Comparison of ENCODE assay signal across 14 cellular contexts in the genomic region with DNA sequence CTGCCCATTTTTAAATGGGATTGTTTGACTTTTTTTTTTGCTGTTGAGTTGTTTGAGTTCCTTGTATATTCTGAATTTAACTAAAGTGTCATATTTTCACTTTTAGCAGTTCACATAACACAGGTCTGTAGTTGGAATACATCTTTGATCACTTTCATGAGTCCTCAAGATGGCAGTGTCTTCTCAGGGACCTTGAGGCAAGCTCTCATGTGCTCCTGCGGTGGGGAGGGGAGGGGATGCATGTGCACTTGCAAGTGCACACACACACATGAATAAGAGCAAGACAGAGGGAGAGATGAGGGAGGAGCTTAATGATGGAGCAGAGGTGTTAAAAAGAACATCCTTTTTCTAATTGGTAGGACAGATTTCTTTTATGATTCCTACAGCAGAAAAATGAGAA.
DNase-seq lines count a peak whose midpoint lies in the region; ATAC-seq and TF ChIP-seq lines count a peak whose summit lies in the region.
"Had no signal": no experiment of that assay in that cellular context is flagged by ENCODE, and none has a peak within 500 bp of the region (broad histone marks: within the 10 kb centered on the region; RNA-seq: fewer than 3 reads in every experiment).

No MANE protein-coding gene starts in this region.

- H2AFZ ChIP-seq in GM23338: 0 out of 2 replicates have a peak overlapping the region, but pooled peaks have one; percentile 9

- no peaks in the 10 kb centered on the region for H3K9me3 Mint-ChIP-seq in GM23338
- no peaks in the 10 kb centered on the region for H3K9me3 Mint-ChIP-seq in activated CD4-positive, alpha-beta T cell treated with anti-CD3 and anti-CD28 coated beads, Interleukin-2, amount 10 ng/mL, durations not matched to agents 24 days and 14 days

- H3K9me3 ChIP-seq in colonic mucosa: no peaks in the 10 kb centered on the region
- H3K9me3 ChIP-seq: breast epithelium, uterus had no signal

- H3K4me2 ChIP-seq in GM23338: no peak overlapping the region
- H3K4me2 ChIP-seq: smooth muscle cell had no signal

- H3K9ac ChIP-seq in colonic mucosa (ENCODE audit: low read depth in 2 of 2, low read length in 2 of 2): no peak overlapping the region

- H3K27me3 ChIP-seq in GM23338 (ENCODE audit: insufficient read depth) (no peaks in the 10 kb centered on the region), colonic mucosa (no peaks in the 10 kb centered on the region)
- H3K27me3 ChIP-seq: breast epithelium, uterus had no signal

- DNase-seq in GM23338 (ENCODE audit: low spot score) (no peak), colonic mucosa (no peak), NCI-H2081 treated with DMSO at 0.1 percent for 48 hours (lab: John Stamatoyannopoulos, UW) (no peak), dermis blood vessel endothelial cell (no peak)
- DNase-seq in activated CD4-positive, alpha-beta T cell treated with anti-CD3 and anti-CD28 coated beads, Interleukin-2, amount 10 ng/mL, durations not matched to agents 24 days and 14 days: peak; percentile 83
- DNase-seq in activated effector memory CD4-positive, alpha-beta T cell treated with anti-CD3 and anti-CD28 coated beads, Interleukin-2, amount 50 U/mL, for 16 hours: peak; percentile 75
- peak; percentile 68 for DNase-seq in stimulated activated CD4-positive, alpha-beta T cell treated with anti-CD3 and anti-CD28 coated beads, Interleukin-1b, Interleukin-23, amount 100 ng/mL, for 48 hours
- DNase-seq: DMS79, midbrain, NCI-H2171, uterus had no signal

- no peaks in the 10 kb centered on the region for H3F3A ChIP-seq in GM23338 (replicated peaks; ENCODE audit: low read depth)

- TF ChIP-seq CTCF in GM23338 (conservative IDR thresholded peaks at IDR 0.05; ENCODE audit: low read depth in 2 of 2) (no peak), colonic mucosa (IDR thresholded peaks at IDR 0.05) (no peak)

- no peaks in the 10 kb centered on the region for H3K4me1 Mint-ChIP-seq in GM23338
- H3K4me1 Mint-ChIP-seq in activated CD4-positive, alpha-beta T cell treated with anti-CD3 and anti-CD28 coated beads, Interleukin-2, amount 10 ng/mL, durations not matched to agents 24 days and 14 days: peaks cover 20% of the 10 kb centered on the region

- ATAC-seq in GM23338: no peak
- ATAC-seq in HG03025 (IDR thresholded peaks at IDR 0.05; ENCODE audit: low FRiP score, unreplicated experiment): no peak

- H3K27ac ChIP-seq in GM23338 (ENCODE audit: low read depth) (no peak overlapping the region), colonic mucosa (no peak overlapping the region)
- H3K27ac ChIP-seq: breast epithelium, uterus had no signal

- H3K36me3 ChIP-seq in GM23338 (ENCODE audit: insufficient read depth) (no peaks in the 10 kb centered on the region), colonic mucosa (no peaks in the 10 kb centered on the region)
- H3K36me3 ChIP-seq: breast epithelium, uterus had no signal

- H3K79me2 ChIP-seq in GM23338 (replicated peaks; ENCODE audit: insufficient read depth): no peaks in the 10 kb centered on the region

- intact Hi-C loops in activated CD4-positive, alpha-beta T cell treated with anti-CD3 and anti-CD28 coated beads, Interleukin-2, amount 10 ng/mL, durations not matched to agents 24 days and 14 days (cut with micrococcal nuclease): no loop called here
- intact Hi-C loops in colonic mucosa (cut with DNase I): no loop called here

- H3K9me2 ChIP-seq in GM23338 (ENCODE audit: insufficient read depth): no peaks in the 10 kb centered on the region; the same call in 1 of the 2 replicates

- no peaks in the 10 kb centered on the region for H4K20me1 ChIP-seq in GM23338 (replicated peaks; ENCODE audit: insufficient read depth)

- no peaks in the 10 kb centered on the region for H3K36me3 Mint-ChIP-seq in GM23338 (ENCODE audit: low read depth)
- no peaks in the 10 kb centered on the region for H3K36me3 Mint-ChIP-seq in activated CD4-positive, alpha-beta T cell treated with anti-CD3 and anti-CD28 coated beads, Interleukin-2, amount 10 ng/mL, durations not matched to agents 24 days and 14 days (ENCODE audit: low read depth)

- no peak overlapping the region for H3K27ac Mint-ChIP-seq in GM23338
- H3K27ac Mint-ChIP-seq in activated CD4-positive, alpha-beta T cell treated with anti-CD3 and anti-CD28 coated beads, Interleukin-2, amount 10 ng/mL, durations not matched to agents 24 days and 14 days: peak overlapping the region; percentile 73

- H3K4me3 Mint-ChIP-seq in GM23338: no peak overlapping the region
- peak overlapping the region; percentile 40 for H3K4me3 Mint-ChIP-seq in activated CD4-positive, alpha-beta T cell treated with anti-CD3 and anti-CD28 coated beads, Interleukin-2, amount 10 ng/mL, durations not matched to agents 24 days and 14 days

- no peaks in the 10 kb centered on the region for H3K27me3 Mint-ChIP-seq in GM23338 (ENCODE audit: insufficient read depth, low read depth, poor library complexity)
- H3K27me3 Mint-ChIP-seq in activated CD4-positive, alpha-beta T cell treated with anti-CD3 and anti-CD28 coated beads, Interleukin-2, amount 10 ng/mL, durations not matched to agents 24 days and 14 days: peaks cover 8% of the 10 kb centered on the region

- H3K4me1 ChIP-seq in GM23338 (ENCODE audit: insufficient read depth) (no peaks in the 10 kb centered on the region), colonic mucosa (no peaks in the 10 kb centered on the region)
- H3K4me1 ChIP-seq: breast epithelium, uterus had no signal

- no peak overlapping the region for H3K4me3 ChIP-seq in GM23338
- no peak overlapping the region for H3K4me3 ChIP-seq in colonic mucosa
- H3K4me3 ChIP-seq: breast epithelium, smooth muscle cell, uterus had no signal

TF ChIP-seq in GM23338, 12 proteins besides CTCF, POLR2A, EP300 and RAD21 (continues in another document):
- TF ChIP-seq ZNF114 (CRISPR knock-in tag; IDR thresholded peaks at IDR 0.05) (no peak), STAT1 (IDR thresholded peaks at IDR 0.05; ENCODE audit: unreplicated experiment) (no peak), ZNF331 (CRISPR knock-in tag; IDR thresholded peaks at IDR 0.05; ENCODE audit: low read depth) (no peak), EZH2phosphoT487 (IDR thresholded peaks at IDR 0.05; ENCODE audit: unreplicated experiment) (no peak), NANOG (IDR thresholded peaks at IDR 0.05; ENCODE audit: borderline replicate concordance) (no peak), EZH2 (IDR thresholded peaks at IDR 0.05; ENCODE audit: low read depth, unreplicated experiment) (no peak), JUNB (IDR thresholded peaks at IDR 0.05; ENCODE audit: unreplicated experiment) (no peak), CREB1 (CRISPR knock-in tag; IDR thresholded peaks at IDR 0.05; ENCODE audit: low read depth) (no peak)
- TF ChIP-seq, protein P1, sequence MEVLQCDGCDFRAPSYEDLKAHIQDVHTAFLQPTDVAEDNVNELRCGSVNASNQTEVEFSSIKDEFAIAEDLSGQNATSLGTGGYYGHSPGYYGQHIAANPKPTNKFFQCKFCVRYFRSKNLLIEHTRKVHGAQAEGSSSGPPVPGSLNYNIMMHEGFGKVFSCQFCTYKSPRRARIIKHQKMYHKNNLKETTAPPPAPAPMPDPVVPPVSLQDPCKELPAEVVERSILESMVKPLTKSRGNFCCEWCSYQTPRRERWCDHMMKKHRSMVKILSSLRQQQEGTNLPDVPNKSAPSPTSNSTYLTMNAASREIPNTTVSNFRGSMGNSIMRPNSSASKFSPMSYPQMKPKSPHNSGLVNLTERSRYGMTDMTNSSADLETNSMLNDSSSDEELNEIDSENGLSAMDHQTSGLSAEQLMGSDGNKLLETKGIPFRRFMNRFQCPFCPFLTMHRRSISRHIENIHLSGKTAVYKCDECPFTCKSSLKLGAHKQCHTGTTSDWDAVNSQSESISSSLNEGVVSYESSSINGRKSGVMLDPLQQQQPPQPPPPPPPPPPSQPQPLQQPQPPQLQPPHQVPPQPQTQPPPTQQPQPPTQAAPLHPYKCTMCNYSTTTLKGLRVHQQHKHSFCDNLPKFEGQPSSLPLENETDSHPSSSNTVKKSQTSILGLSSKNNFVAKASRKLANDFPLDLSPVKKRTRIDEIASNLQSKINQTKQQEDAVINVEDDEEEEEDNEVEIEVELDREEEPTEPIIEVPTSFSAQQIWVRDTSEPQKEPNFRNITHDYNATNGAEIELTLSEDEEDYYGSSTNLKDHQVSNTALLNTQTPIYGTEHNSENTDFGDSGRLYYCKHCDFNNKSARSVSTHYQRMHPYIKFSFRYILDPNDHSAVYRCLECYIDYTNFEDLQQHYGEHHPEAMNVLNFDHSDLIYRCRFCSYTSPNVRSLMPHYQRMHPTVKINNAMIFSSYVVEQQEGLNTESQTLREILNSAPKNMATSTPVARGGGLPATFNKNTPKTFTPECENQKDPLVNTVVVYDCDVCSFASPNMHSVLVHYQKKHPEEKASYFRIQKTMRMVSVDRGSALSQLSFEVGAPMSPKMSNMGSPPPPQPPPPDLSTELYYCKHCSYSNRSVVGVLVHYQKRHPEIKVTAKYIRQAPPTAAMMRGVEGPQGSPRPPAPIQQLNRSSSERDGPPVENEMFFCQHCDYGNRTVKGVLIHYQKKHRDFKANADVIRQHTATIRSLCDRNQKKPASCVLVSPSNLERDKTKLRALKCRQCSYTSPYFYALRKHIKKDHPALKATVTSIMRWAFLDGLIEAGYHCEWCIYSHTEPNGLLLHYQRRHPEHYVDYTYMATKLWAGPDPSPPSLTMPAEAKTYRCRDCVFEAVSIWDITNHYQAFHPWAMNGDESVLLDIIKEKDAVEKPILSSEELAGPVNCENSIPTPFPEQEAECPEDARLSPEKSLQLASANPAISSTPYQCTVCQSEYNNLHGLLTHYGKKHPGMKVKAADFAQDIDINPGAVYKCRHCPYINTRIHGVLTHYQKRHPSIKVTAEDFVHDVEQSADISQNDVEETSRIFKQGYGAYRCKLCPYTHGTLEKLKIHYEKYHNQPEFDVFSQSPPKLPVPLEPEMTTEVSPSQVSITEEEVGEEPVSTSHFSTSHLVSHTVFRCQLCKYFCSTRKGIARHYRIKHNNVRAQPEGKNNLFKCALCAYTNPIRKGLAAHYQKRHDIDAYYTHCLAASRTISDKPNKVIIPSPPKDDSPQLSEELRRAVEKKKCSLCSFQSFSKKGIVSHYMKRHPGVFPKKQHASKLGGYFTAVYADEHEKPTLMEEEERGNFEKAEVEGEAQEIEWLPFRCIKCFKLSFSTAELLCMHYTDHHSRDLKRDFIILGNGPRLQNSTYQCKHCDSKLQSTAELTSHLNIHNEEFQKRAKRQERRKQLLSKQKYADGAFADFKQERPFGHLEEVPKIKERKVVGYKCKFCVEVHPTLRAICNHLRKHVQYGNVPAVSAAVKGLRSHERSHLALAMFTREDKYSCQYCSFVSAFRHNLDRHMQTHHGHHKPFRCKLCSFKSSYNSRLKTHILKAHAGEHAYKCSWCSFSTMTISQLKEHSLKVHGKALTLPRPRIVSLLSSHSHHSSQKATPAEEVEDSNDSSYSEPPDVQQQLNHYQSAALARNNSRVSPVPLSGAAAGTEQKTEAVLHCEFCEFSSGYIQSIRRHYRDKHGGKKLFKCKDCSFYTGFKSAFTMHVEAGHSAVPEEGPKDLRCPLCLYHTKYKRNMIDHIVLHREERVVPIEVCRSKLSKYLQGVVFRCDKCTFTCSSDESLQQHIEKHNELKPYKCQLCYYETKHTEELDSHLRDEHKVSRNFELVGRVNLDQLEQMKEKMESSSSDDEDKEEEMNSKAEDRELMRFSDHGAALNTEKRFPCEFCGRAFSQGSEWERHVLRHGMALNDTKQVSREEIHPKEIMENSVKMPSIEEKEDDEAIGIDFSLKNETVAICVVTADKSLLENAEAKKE (CRISPR knock-in tag; IDR thresholded peaks at IDR 0.05): no peak

Comparison
In these comparisons a context has a peak if more than half of its experiments do, and no peak if none do; other contexts are left out.
1. DNase-seq: peak in activated CD4-positive, alpha-beta T cell treated with anti-CD3 and anti-CD28 coated beads, Interleukin-2, amount 10 ng/mL, durations not matched to agents 24 days and 14 days (single experiment), activated effector memory CD4-positive, alpha-beta T cell treated with anti-CD3 and anti-CD28 coated beads, Interleukin-2, amount 50 U/mL, for 16 hours (single experiment) and stimulated activated CD4-positive, alpha-beta T cell treated with anti-CD3 and anti-CD28 coated beads, Interleukin-1b, Interleukin-23, amount 100 ng/mL, for 48 hours (single experiment); none in GM23338 (single experiment), colonic mucosa (single experiment), NCI-H2081 treated with DMSO at 0.1 percent for 48 hours (single experiment) and dermis blood vessel endothelial cell (single experiment).